In genomic region chr17:83024205-83024971, GRCh38 we compare ENCODE assay signal across 26 cellular contexts. TPM values are rescaled to one million over a fixed set of nuclear protein-coding genes. Genes with fewer than 3 reads are reported as not detected.
DNase-seq lines count a peak whose midpoint lies in the region; ATAC-seq, FAIRE-seq and TF ChIP-seq lines count a peak whose summit lies in the region.
"Had no signal": no experiment of that assay in that cellular context is flagged by ENCODE, and none has a peak within 500 bp of the region (broad histone marks: within the 10 kb centered on the region; RNA-seq: fewer than 3 reads in every experiment).

No MANE protein-coding gene starts in this region.

- peaks cover 8% of the 10 kb centered on the region for H3K36me3 Mint-ChIP-seq in activated CD8-positive, alpha-beta memory T cell treated with anti-CD3 and anti-CD28 coated beads, Interleukin-2, amount 10 ng/mL, durations not matched to agents 7 days and 5 days
- peaks cover 13% of the 10 kb centered on the region for H3K36me3 Mint-ChIP-seq in activated naive CD8-positive, alpha-beta T cell treated with anti-CD3 and anti-CD28 coated beads, Interleukin-2, amount 50 U/mL, for 24 hours (ENCODE audit: low read depth)
- no peaks in the 10 kb centered on the region for H3K36me3 Mint-ChIP-seq in natural killer cell

- CTCF ChIA-PET in activated CD8-positive, alpha-beta memory T cell treated with anti-CD3 and anti-CD28 coated beads, Interleukin-2, amount 10 ng/mL, durations not matched to agents 7 days and 5 days (lab: Charles Lee) = interaction anchor here (1.4 kb wide), 1 partner anchor 243 kb away, joined by 4 read pairs; no protein-coding TSS in a partner anchor

- intact Hi-C loops in natural killer cell (cut with micrococcal nuclease) = no loop called here

- peak; percentile 16 for ATAC-seq in activated CD8-positive, alpha-beta memory T cell treated with anti-CD3 and anti-CD28 coated beads, Interleukin-2, amount 10 ng/mL, durations not matched to agents 7 days and 5 days
- ATAC-seq in activated naive CD8-positive, alpha-beta T cell treated with anti-CD3 and anti-CD28 coated beads, Interleukin-2, amount 50 U/mL, for 24 hours = peak; percentile 33
- ATAC-seq in natural killer cell (peak in 2 of 3 donors; percentile 32 to 49), GM19035 (IDR thresholded peaks at IDR 0.05; ENCODE audit: unreplicated experiment) (no peak)
- ATAC-seq: esophagus mucosa, gastrocnemius medialis, right cardiac atrium had no signal

- H3K27ac Mint-ChIP-seq in activated CD8-positive, alpha-beta memory T cell treated with anti-CD3 and anti-CD28 coated beads, Interleukin-2, amount 10 ng/mL, durations not matched to agents 7 days and 5 days = no peak overlapping the region
- H3K27ac Mint-ChIP-seq in activated naive CD8-positive, alpha-beta T cell treated with anti-CD3 and anti-CD28 coated beads, Interleukin-2, amount 50 U/mL, for 24 hours = no peak overlapping the region
- no peak overlapping the region for H3K27ac Mint-ChIP-seq in natural killer cell

- H3K4me3 Mint-ChIP-seq in activated CD8-positive, alpha-beta memory T cell treated with anti-CD3 and anti-CD28 coated beads, Interleukin-2, amount 10 ng/mL, durations not matched to agents 7 days and 5 days = no peak overlapping the region
- H3K4me3 Mint-ChIP-seq in activated naive CD8-positive, alpha-beta T cell treated with anti-CD3 and anti-CD28 coated beads, Interleukin-2, amount 50 U/mL, for 24 hours = no peak overlapping the region
- no peak overlapping the region for H3K4me3 Mint-ChIP-seq in natural killer cell
- H3K4me3 Mint-ChIP-seq: brain had no signal

- FAIRE-seq in frontal cortex (lab: Jason Lieb, UNC) = no peak
- FAIRE-seq: H1, keratinocyte had no signal

- peaks cover 36% of the 10 kb centered on the region for H3K4me1 Mint-ChIP-seq in activated CD8-positive, alpha-beta memory T cell treated with anti-CD3 and anti-CD28 coated beads, Interleukin-2, amount 10 ng/mL, durations not matched to agents 7 days and 5 days
- peaks cover 30% of the 10 kb centered on the region for H3K4me1 Mint-ChIP-seq in activated naive CD8-positive, alpha-beta T cell treated with anti-CD3 and anti-CD28 coated beads, Interleukin-2, amount 50 U/mL, for 24 hours
- peaks cover 16 to 28% of the 10 kb centered on the region in 2 donors for H3K4me1 Mint-ChIP-seq in natural killer cell

- peak; percentile 63 for DNase-seq in activated CD8-positive, alpha-beta memory T cell treated with anti-CD3 and anti-CD28 coated beads, Interleukin-2, amount 10 ng/mL, durations not matched to agents 7 days and 5 days
- DNase-seq in activated CD8-positive, alpha-beta memory T cell treated with anti-CD3 and anti-CD28 coated beads, Interleukin-2, amount 50 U/mL, for 48 hours = no peak
- peak; percentile 38 for DNase-seq in KG1 (lab: John Stamatoyannopoulos, UW)
- DNase-seq in activated naive CD8-positive, alpha-beta T cell treated with anti-CD3 and anti-CD28 coated beads, Interleukin-2, amount 50 U/mL, for 24 hours = peak; percentile 12
- DNase-seq in natural killer cell = no peak
- no peak for DNase-seq in HPDE6-E6E7 (ENCODE audit: extremely low spot score)
- no peak for DNase-seq in frontal cortex (ENCODE audit: low spot score in 2 of 2)
- DNase-seq: activated CD4-positive, CD25-positive, alpha-beta regulatory T cell treated with anti-CD3 and anti-CD28 coated beads, Interleukin-2, amount 50 U/mL, for 72 hours; C1 segment of cervical spinal cord; Caco-2; DMS79 treated with DMSO at 0.1 percent for 48 hours; effector CD8-positive, alpha-beta T cell; gastrocnemius medialis; NCI-H1417 treated with DMSO at 0.1 percent for 48 hours; NCI-H2081 treated with DMSO at 0.1 percent for 48 hours; NCI-H446 treated with DMSO at 0.1 percent for 48 hours; OCI-M1; right cardiac atrium; SHP77; stimulated activated CD4-positive, alpha-beta T cell treated with anti-CD3 and anti-CD28 coated beads, Interleukin-4, amount 100 ng/mL, for 4 hours; stimulated activated naive CD4-positive, alpha-beta T cell treated with Interleukin-2 at 50 U/mL for 16 hours had no signal

- H3K27me3 Mint-ChIP-seq in activated CD8-positive, alpha-beta memory T cell treated with anti-CD3 and anti-CD28 coated beads, Interleukin-2, amount 10 ng/mL, durations not matched to agents 7 days and 5 days = no peaks in the 10 kb centered on the region
- peaks cover 5% of the 10 kb centered on the region for H3K27me3 Mint-ChIP-seq in activated naive CD8-positive, alpha-beta T cell treated with anti-CD3 and anti-CD28 coated beads, Interleukin-2, amount 50 U/mL, for 24 hours
- H3K27me3 Mint-ChIP-seq in natural killer cell (ENCODE audit: low read depth in 2 of 2) = no peaks in the 10 kb centered on the region
- H3K27me3 Mint-ChIP-seq: brain had no signal

- TF ChIP-seq CTCF in natural killer cell (IDR thresholded peaks at IDR 0.05) = no peak

- H3K9me3 Mint-ChIP-seq in activated CD8-positive, alpha-beta memory T cell treated with anti-CD3 and anti-CD28 coated beads, Interleukin-2, amount 10 ng/mL, durations not matched to agents 7 days and 5 days (ENCODE audit: low read depth) = no peaks in the 10 kb centered on the region
- no peaks in the 10 kb centered on the region for H3K9me3 Mint-ChIP-seq in activated naive CD8-positive, alpha-beta T cell treated with anti-CD3 and anti-CD28 coated beads, Interleukin-2, amount 50 U/mL, for 24 hours
- H3K9me3 Mint-ChIP-seq in natural killer cell = no peaks in the 10 kb centered on the region

RNA-seq across cellular contexts. Expression of gene METRNL, which starts 55.0 kb away (rescaled TPM):
- total RNA-seq in activated CD8-positive, alpha-beta memory T cell treated with anti-CD3 and anti-CD28 coated beads, Interleukin-2, amount 10 ng/mL, durations not matched to agents 7 days and 5 days = 10 to 100 TPM; 42.9 to 49.9 TPM
- total RNA-seq in natural killer cell (100 to 1,000 TPM; 227 to 390 (median 325) TPM), frontal cortex (45.2 TPM)

Comparison
In these comparisons a context has a peak if more than half of its experiments do, and no peak if none do; other contexts are left out.
1. DNase-seq: peak in activated CD8-positive, alpha-beta memory T cell treated with anti-CD3 and anti-CD28 coated beads, Interleukin-2, amount 10 ng/mL, durations not matched to agents 7 days and 5 days (single experiment), KG1 (single experiment) and activated naive CD8-positive, alpha-beta T cell treated with anti-CD3 and anti-CD28 coated beads, Interleukin-2, amount 50 U/mL, for 24 hours (single experiment); none in activated CD8-positive, alpha-beta memory T cell treated with anti-CD3 and anti-CD28 coated beads, Interleukin-2, amount 50 U/mL, for 48 hours (single experiment), natural killer cell (single experiment), HPDE6-E6E7 (single experiment) and frontal cortex (0 of 2).